ENCODE assay signal across 2 cellular contexts in the genomic region with DNA sequence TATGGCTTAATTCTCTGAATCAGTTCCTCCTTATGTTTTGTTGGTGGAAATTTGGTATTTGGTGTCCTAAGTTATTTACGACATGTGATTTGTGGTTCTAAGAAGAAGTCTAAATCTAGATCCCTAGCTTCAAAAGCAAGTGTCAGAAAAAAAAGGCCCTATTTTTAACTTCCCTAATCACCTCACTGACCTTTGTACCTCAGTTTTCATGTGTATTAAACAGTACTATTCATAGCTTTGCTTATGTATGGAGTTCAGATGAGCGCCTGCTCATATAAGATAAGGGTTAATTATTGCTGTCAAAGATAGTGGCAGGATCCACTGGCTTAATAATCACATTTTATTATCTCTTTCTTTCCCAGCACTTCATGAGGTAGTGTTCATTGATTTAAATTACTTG.
TF ChIP-seq lines count a peak whose summit lies in the region.

No MANE protein-coding gene starts in this region.

TF ChIP-seq in GM12878, 131 proteins besides CTCF, POLR2A, EP300 and RAD21 (continued from another document):
- TF ChIP-seq MEF2B (IDR thresholded peaks at IDR 0.05; ENCODE audit: partially characterized antibody, poor library complexity, severe bottlenecking) (peak; percentile 39), ZBED1 (IDR thresholded peaks at IDR 0.05; ENCODE audit: borderline replicate concordance) (no peak), NFIC (IDR thresholded peaks at IDR 0.05; ENCODE audit: low read depth, low read length) (no peak), SMARCA5 (IDR thresholded peaks at IDR 0.05) (no peak), PAX5 (IDR thresholded peaks at IDR 0.05; ENCODE audit: borderline replicate concordance, low read depth, low read length) (no peak), RELA (IDR thresholded peaks at IDR 0.05; ENCODE audit: borderline replicate concordance, partially characterized antibody) (no peak)
- TF ChIP-seq, protein P1, sequence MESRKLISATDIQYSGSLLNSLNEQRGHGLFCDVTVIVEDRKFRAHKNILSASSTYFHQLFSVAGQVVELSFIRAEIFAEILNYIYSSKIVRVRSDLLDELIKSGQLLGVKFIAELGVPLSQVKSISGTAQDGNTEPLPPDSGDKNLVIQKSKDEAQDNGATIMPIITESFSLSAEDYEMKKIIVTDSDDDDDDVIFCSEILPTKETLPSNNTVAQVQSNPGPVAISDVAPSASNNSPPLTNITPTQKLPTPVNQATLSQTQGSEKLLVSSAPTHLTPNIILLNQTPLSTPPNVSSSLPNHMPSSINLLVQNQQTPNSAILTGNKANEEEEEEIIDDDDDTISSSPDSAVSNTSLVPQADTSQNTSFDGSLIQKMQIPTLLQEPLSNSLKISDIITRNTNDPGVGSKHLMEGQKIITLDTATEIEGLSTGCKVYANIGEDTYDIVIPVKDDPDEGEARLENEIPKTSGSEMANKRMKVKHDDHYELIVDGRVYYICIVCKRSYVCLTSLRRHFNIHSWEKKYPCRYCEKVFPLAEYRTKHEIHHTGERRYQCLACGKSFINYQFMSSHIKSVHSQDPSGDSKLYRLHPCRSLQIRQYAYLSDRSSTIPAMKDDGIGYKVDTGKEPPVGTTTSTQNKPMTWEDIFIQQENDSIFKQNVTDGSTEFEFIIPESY (IDR thresholded peaks at IDR 0.05), result no peak

TF ChIP-seq in neural cell, 6 proteins besides CTCF, POLR2A, EP300 and RAD21 (continued from another document):
- TF ChIP-seq, protein P2, sequence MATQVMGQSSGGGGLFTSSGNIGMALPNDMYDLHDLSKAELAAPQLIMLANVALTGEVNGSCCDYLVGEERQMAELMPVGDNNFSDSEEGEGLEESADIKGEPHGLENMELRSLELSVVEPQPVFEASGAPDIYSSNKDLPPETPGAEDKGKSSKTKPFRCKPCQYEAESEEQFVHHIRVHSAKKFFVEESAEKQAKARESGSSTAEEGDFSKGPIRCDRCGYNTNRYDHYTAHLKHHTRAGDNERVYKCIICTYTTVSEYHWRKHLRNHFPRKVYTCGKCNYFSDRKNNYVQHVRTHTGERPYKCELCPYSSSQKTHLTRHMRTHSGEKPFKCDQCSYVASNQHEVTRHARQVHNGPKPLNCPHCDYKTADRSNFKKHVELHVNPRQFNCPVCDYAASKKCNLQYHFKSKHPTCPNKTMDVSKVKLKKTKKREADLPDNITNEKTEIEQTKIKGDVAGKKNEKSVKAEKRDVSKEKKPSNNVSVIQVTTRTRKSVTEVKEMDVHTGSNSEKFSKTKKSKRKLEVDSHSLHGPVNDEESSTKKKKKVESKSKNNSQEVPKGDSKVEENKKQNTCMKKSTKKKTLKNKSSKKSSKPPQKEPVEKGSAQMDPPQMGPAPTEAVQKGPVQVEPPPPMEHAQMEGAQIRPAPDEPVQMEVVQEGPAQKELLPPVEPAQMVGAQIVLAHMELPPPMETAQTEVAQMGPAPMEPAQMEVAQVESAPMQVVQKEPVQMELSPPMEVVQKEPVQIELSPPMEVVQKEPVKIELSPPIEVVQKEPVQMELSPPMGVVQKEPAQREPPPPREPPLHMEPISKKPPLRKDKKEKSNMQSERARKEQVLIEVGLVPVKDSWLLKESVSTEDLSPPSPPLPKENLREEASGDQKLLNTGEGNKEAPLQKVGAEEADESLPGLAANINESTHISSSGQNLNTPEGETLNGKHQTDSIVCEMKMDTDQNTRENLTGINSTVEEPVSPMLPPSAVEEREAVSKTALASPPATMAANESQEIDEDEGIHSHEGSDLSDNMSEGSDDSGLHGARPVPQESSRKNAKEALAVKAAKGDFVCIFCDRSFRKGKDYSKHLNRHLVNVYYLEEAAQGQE (IDR thresholded peaks at IDR 0.05; ENCODE audit: borderline replicate concordance), result no peak
- TF ChIP-seq SMC3 (conservative IDR thresholded peaks at IDR 0.05; ENCODE audit: poor library complexity), result no peak
